In genomic region chr3:170716172-170716800, GRCh38 we compare ENCODE assay signal across 29 cellular contexts.
DNase-seq lines count a peak whose midpoint lies in the region; ATAC-seq, FAIRE-seq and TF ChIP-seq lines count a peak whose summit lies in the region.
"Had no signal": no experiment of that assay in that cellular context is flagged by ENCODE, and none has a peak within 500 bp of the region (broad histone marks: within the 10 kb centered on the region; RNA-seq: fewer than 3 reads in every experiment).

No MANE protein-coding gene starts in this region.

- no peak for ATAC-seq in GM21381 (IDR thresholded peaks at IDR 0.05; ENCODE audit: unreplicated experiment)
- ATAC-seq: A549, GM12878, HCT116, PC-3, Right ventricle myocardium inferior, SK-N-SH treated with all-trans-retinoic acid at 6 μM for 48 hours had no signal

- POLR2A ChIA-PET in HEK293 (lab: Yijun Ruan, JAX) = no interaction called here

- CTCF ChIA-PET in HEK293 (lab: Yijun Ruan, JAX) = interaction anchor here (0.6 kb wide), 1 partner anchor 1092 kb away, joined by 3 read pairs; no protein-coding TSS in a partner anchor

- no peak for TF ChIP-seq CTCF in HEK293 (tag by site-specific recombination; IDR thresholded peaks at IDR 0.05)

- no peaks in the 10 kb centered on the region for H3K36me3 ChIP-seq in HEK293 (ENCODE audit: control insufficient read depth in 2 of 2, insufficient read depth in 1 of 2, low read length in 2 of 2)
- H3K36me3 ChIP-seq: BLaER1 treated with 17β-estradiol and CSF1 and Interleukin-3, amounts not matched to agents 10 nM and 100 nM; SJCRH30 had no signal

- DNase-seq in NCI-H69 (lab: John Stamatoyannopoulos, UW) = peak; percentile 50
- peak; percentile 85 for DNase-seq in foreskin melanocyte
- no peak for DNase-seq in OCI-M1 (lab: John Stamatoyannopoulos, UW)
- no peak for DNase-seq in frontal cortex (ENCODE audit: low spot score in 2 of 2)
- DNase-seq in putamen (ENCODE audit: low spot score) = no peak
- DNase-seq: AML-193; CD4-positive, alpha-beta T cell; GDM1; NCI-H1092; NCI-H1417 treated with DMSO at 0.1 percent for 48 hours; NCI-H187; NCI-H2081 treated with DMSO at 0.1 percent for 48 hours; NCI-H2171; NCI-H345; NCI-H524; NCI-H774; PC-3; SJCRH30 had no signal

- H3K4me3 ChIP-seq in HEK293 (ENCODE audit: low read depth, low read length) = no peak overlapping the region
- H3K4me3 ChIP-seq: A549; BLaER1 treated with 17β-estradiol and CSF1 and Interleukin-3, amounts not matched to agents 10 nM and 100 nM; GM12878; SJCRH30 had no signal

- FAIRE-seq in frontal cortex (lab: Jason Lieb, UNC) = no peak
- FAIRE-seq: A549, D721Med, GM12878, H1 had no signal

- H3K27ac ChIP-seq in HEK293 (ENCODE audit: extremely low read depth, low read depth, low read length) = no peak overlapping the region
- H3K27ac ChIP-seq: BLaER1 treated with 17β-estradiol and CSF1 and Interleukin-3, amounts not matched to agents 10 nM and 100 nM; KMS-11 had no signal

- H3K4me1 ChIP-seq in HEK293 (ENCODE audit: control insufficient read depth, insufficient read depth, low read length) = no peaks in the 10 kb centered on the region
- H3K4me1 ChIP-seq: A549; BLaER1 treated with 17β-estradiol and CSF1 and Interleukin-3, amounts not matched to agents 10 nM and 100 nM had no signal

- no peaks in the 10 kb centered on the region for H3K9me3 ChIP-seq in HEK293 (ENCODE audit: control insufficient read depth, insufficient read depth, low read depth, low read length)
- H3K9me3 ChIP-seq: A549 had no signal

TF ChIP-seq in HEK293, 187 proteins besides CTCF, POLR2A, EP300 and RAD21:
- no peak for TF ChIP-seq ZBTB48 (tag by site-specific recombination; IDR thresholded peaks at IDR 0.05)
- peak; percentile 91 for TF ChIP-seq PRDM1 (tag by site-specific recombination; IDR thresholded peaks at IDR 0.05)
- no peak for TF ChIP-seq ZNF19 (tag by site-specific recombination; IDR thresholded peaks at IDR 0.05; ENCODE audit: low read depth)
- no peak for TF ChIP-seq ZNF639 (tag by site-specific recombination; IDR thresholded peaks at IDR 0.05)
TF ChIP-seq in HEK293: peak in this region for 1.

Comparison
In these comparisons a context has a peak if more than half of its experiments do, and no peak if none do; other contexts are left out.
1. DNase-seq: peak in NCI-H69 (single experiment) and foreskin melanocyte (single experiment); none in OCI-M1 (single experiment), frontal cortex (0 of 2) and putamen (single experiment).